ENCODE assay signal across 12 cellular contexts in the genomic region with DNA sequence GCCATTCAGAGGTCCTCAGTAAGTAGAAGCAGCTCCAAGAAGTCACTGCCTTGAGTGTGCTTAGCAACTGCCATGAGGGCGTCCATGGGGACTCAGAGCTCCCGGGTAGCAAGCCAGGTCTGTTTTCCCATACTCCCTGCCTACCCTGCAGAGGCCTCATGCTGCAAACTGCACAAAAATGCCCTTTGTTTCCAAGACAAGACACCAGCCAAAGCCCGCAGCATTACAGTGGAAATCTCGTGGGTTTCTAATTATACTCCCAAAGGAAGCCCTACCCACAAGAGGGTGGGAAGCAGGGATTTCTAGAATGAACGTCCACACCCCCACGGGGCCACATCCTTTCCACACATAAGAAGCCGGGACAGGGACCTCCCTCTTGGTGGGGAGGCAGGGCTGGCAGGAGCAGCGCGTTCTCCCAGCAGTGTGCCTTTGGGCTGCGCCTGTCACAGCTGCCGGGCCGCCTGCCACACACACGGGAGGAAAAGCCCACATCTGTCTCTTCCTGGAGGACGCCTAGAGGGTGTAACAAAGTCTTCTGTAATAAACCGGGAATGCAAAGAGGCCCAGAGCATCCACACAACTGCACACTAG. TPM values are rescaled to one million over a fixed set of nuclear protein-coding genes. Genes with fewer than 3 reads are reported as not detected.
A peak's percentile ranks its signal among the peaks of the same experiment; 100 is the strongest.
DNase-seq lines count a peak whose midpoint lies in the region; ATAC-seq and TF ChIP-seq lines count a peak whose summit lies in the region.
"Had no signal": no experiment of that assay in that cellular context is flagged by ENCODE, and none has a peak within 500 bp of the region (broad histone marks: within the 10 kb centered on the region; RNA-seq: fewer than 3 reads in every experiment).

No MANE protein-coding gene starts in this region.

- peaks cover 4% of the 10 kb centered on the region for H3K4me1 ChIP-seq in CD4-positive, CD25-positive, alpha-beta regulatory T cell (ENCODE audit: control insufficient read depth, insufficient read depth, low read length, poor library complexity, severe bottlenecking)
- H3K4me1 ChIP-seq in gastroesophageal sphincter: peaks cover 0 to 50% (median 19%) of the 10 kb centered on the region in 3 donors
- no peaks in the 10 kb centered on the region for H3K4me1 ChIP-seq in trophoblast cell (ENCODE audit: control insufficient read depth in 1 of 2, insufficient read depth in 2 of 2, low read length in 2 of 2)

- H3K4me2 ChIP-seq in trophoblast cell (ENCODE audit: low read length): no peak overlapping the region

- no peak overlapping the region for H2AFZ ChIP-seq in trophoblast cell (ENCODE audit: insufficient read depth, low read length, poor library complexity)

- H2BK12ac ChIP-seq in trophoblast cell (ENCODE audit: low read length): no peak overlapping the region

- no peaks in the 10 kb centered on the region for H3K79me2 ChIP-seq in trophoblast cell (ENCODE audit: control insufficient read depth, insufficient read depth, low read length, poor library complexity)

- H3K9me3 Mint-ChIP-seq in CD4-positive, CD25-positive, alpha-beta regulatory T cell: no peaks in the 10 kb centered on the region

- no peak overlapping the region for H4K12ac ChIP-seq in trophoblast cell (ENCODE audit: low read depth, low read length)

- no peak overlapping the region for H3K4me3 ChIP-seq in CD4-positive, CD25-positive, alpha-beta regulatory T cell (ENCODE audit: low read depth, low read length)
- H3K4me3 ChIP-seq in gastroesophageal sphincter (peak overlapping the region in 1 of 2 donors; percentile 18), trophoblast cell (ENCODE audit: low read depth, low read length) (no peak overlapping the region)
- H3K4me3 ChIP-seq: K562 had no signal

- H3K14ac ChIP-seq in trophoblast cell (ENCODE audit: low read length): no peak overlapping the region

- no peak overlapping the region for H3K18ac ChIP-seq in trophoblast cell (ENCODE audit: low read length)

- no peak overlapping the region for H2BK120ac ChIP-seq in trophoblast cell (ENCODE audit: insufficient read depth, low read length, poor library complexity)

- H2BK5ac ChIP-seq in trophoblast cell (ENCODE audit: low read depth, low read length, poor library complexity): no peak overlapping the region

- TF ChIP-seq CTCF in gastroesophageal sphincter (IDR thresholded peaks at IDR 0.05): no peak

- H3K23ac ChIP-seq in trophoblast cell (ENCODE audit: low read length): no peak overlapping the region

- 0 to 7% methylated on average over 2 to 5 of the region's 15 CpGs for WGBS in gastroesophageal sphincter (ENCODE audit: low coverage in 1 of 2), 2 donors
- WGBS in trophoblast cell (ENCODE audit: extremely low coverage, insufficient coverage, insufficient read length): no CpG with 5 or more reads among the region's 15 CpGs

- H3K27me3 ChIP-seq in CD4-positive, CD25-positive, alpha-beta regulatory T cell (ENCODE audit: control insufficient read depth, insufficient read depth, low read length): no peaks in the 10 kb centered on the region
- H3K27me3 ChIP-seq in gastroesophageal sphincter (no peaks in the 10 kb centered on the region), trophoblast cell (ENCODE audit: insufficient read depth, low read length) (no peaks in the 10 kb centered on the region)

- no peaks in the 10 kb centered on the region for H3K36me3 ChIP-seq in CD4-positive, CD25-positive, alpha-beta regulatory T cell (ENCODE audit: control insufficient read depth, insufficient read depth, low read length)
- H3K36me3 ChIP-seq in gastroesophageal sphincter: peaks cover 0 to 24% of the 10 kb centered on the region in 2 donors
- no peaks in the 10 kb centered on the region for H3K36me3 ChIP-seq in trophoblast cell (ENCODE audit: control insufficient read depth in 1 of 2, insufficient read depth in 2 of 2, low read length in 2 of 2)

- no peak for TF ChIP-seq EP300 in gastroesophageal sphincter (IDR thresholded peaks at IDR 0.05)

- H4K8ac ChIP-seq in trophoblast cell (ENCODE audit: low read depth, low read length): no peak overlapping the region

- no peaks in the 10 kb centered on the region for H3K9me3 ChIP-seq in CD4-positive, CD25-positive, alpha-beta regulatory T cell (ENCODE audit: control insufficient read depth in 2 of 2, low read length in 2 of 2)
- no peaks in the 10 kb centered on the region for H3K9me3 ChIP-seq in gastroesophageal sphincter
- H3K9me3 ChIP-seq in trophoblast cell (ENCODE audit: insufficient read depth, low read depth, low read length): no peaks in the 10 kb centered on the region

- no peak overlapping the region for H2AK5ac ChIP-seq in trophoblast cell (ENCODE audit: low read length)

- H4K91ac ChIP-seq in trophoblast cell (ENCODE audit: low read depth, low read length): no peak overlapping the region

- H3K4ac ChIP-seq in trophoblast cell (ENCODE audit: low read depth, low read length): no peak overlapping the region

- H3K79me1 ChIP-seq in trophoblast cell (ENCODE audit: low read length): no peaks in the 10 kb centered on the region

- peak overlapping the region; percentile 8 for H3K27ac ChIP-seq in CD4-positive, CD25-positive, alpha-beta regulatory T cell (ENCODE audit: insufficient read depth, low read length, poor library complexity, severe bottlenecking)
- H3K27ac ChIP-seq in gastroesophageal sphincter (peak overlapping the region; percentile 10 to 81 (median 70)), trophoblast cell (ENCODE audit: low read depth, low read length) (no peak overlapping the region)

- H3K27me3 Mint-ChIP-seq in CD4-positive, CD25-positive, alpha-beta regulatory T cell: no peaks in the 10 kb centered on the region

- H3K9ac ChIP-seq in trophoblast cell (ENCODE audit: low read length): no peak overlapping the region

- no peak for DNase-seq in CD4-positive, CD25-positive, alpha-beta regulatory T cell
- DNase-seq in NCI-H526 treated with DMSO at 0.1 percent for 48 hours (lab: John Stamatoyannopoulos, UW) (peak; percentile 7), trophoblast cell (peak; percentile 6 to 49), NCI-H226 (no peak)
- DNase-seq: GOT3; stimulated activated naive CD8-positive, alpha-beta T cell treated with anti-CD3 and anti-CD28 coated beads, Interleukin-15, Interleukin-2, amounts not matched to agents 100 U/mL and 50 U/mL, for 24 hours; T-helper 9 cell had no signal

- peak overlapping the region in 1 of 3 donors; percentile 64 for H3K27ac Mint-ChIP-seq in CD4-positive, CD25-positive, alpha-beta regulatory T cell

- H3K36me3 Mint-ChIP-seq in CD4-positive, CD25-positive, alpha-beta regulatory T cell: no peaks in the 10 kb centered on the region

- TF ChIP-seq POLR2A in gastroesophageal sphincter (IDR thresholded peaks at IDR 0.05): no peak

- peaks cover 8 to 34% (median 11%) of the 10 kb centered on the region in 4 donors for H3K4me1 Mint-ChIP-seq in CD4-positive, CD25-positive, alpha-beta regulatory T cell

- no peak for ATAC-seq in CD4-positive, CD25-positive, alpha-beta regulatory T cell (ENCODE audit: low read depth in 2 of 2)
- ATAC-seq in gastroesophageal sphincter: peak; percentile 85
- ATAC-seq in GM19452 (IDR thresholded peaks at IDR 0.05; ENCODE audit: unreplicated experiment): no peak
- no peak for ATAC-seq in GM21423 (IDR thresholded peaks at IDR 0.05; ENCODE audit: unreplicated experiment)
- no peak for ATAC-seq in GM19324 (IDR thresholded peaks at IDR 0.05; ENCODE audit: low FRiP score, unreplicated experiment)
- ATAC-seq: K562 had no signal

- peak overlapping the region in 1 of 4 donors; percentile 22 for H3K4me3 Mint-ChIP-seq in CD4-positive, CD25-positive, alpha-beta regulatory T cell

RNA-seq across cellular contexts. Expression of a gene that starts 31.1 kb away (rescaled TPM):
- 4.1 TPM for total RNA-seq in CD4-positive, CD25-positive, alpha-beta regulatory T cell
- 10 to 100 TPM in 3 of 4 donors, 1 to 10 TPM in 1; 8.4 to 15.1 (median 13.1) TPM for polyA plus RNA-seq in CD4-positive, CD25-positive, alpha-beta regulatory T cell
- total RNA-seq in gastroesophageal sphincter: 10 to 100 TPM in 3 of 4 donors, 1 to 10 TPM in 1; 9.2 to 15.5 (median 13.3) TPM
- 4.7 and 5.0 TPM in 2 replicates for polyA plus RNA-seq in trophoblast cell (2013)

Comparison
In these comparisons a context has a peak if more than half of its experiments do, and no peak if none do; other contexts are left out.
1. DNase-seq: peak in NCI-H526 treated with DMSO at 0.1 percent for 48 hours (single experiment) and trophoblast cell (2 of 2); none in CD4-positive, CD25-positive, alpha-beta regulatory T cell (0 of 3) and NCI-H226 (single experiment).